Comparison of ENCODE assay signal across 8 cellular contexts in genomic region chr14:65462411-65462810, GRCh38. TPM values are rescaled to one million over a fixed set of nuclear protein-coding genes. Genes with fewer than 3 reads are reported as not detected.
DNase-seq lines count a peak whose midpoint lies in the region; ATAC-seq and TF ChIP-seq lines count a peak whose summit lies in the region.

No MANE protein-coding gene starts in this region.

- 0% methylated on average over 3 of the region's 3 CpGs for WGBS in mammary epithelial cell (ENCODE audit: low coverage, missing lambda C conversion rate)
- 73 to 82% methylated on average over 3 of the region's 3 CpGs for WGBS in sigmoid colon, 2 donors

- no peaks in the 10 kb centered on the region for H4K20me1 ChIP-seq in mammary epithelial cell (ENCODE audit: insufficient read depth, low read length)

- no peaks in the 10 kb centered on the region for H3K36me3 ChIP-seq in mammary epithelial cell (ENCODE audit: insufficient read depth, low read length)
- no peaks in the 10 kb centered on the region for H3K36me3 ChIP-seq in sigmoid colon

- no peaks in the 10 kb centered on the region for H3K9me3 Mint-ChIP-seq in endothelial cell (ENCODE audit: unreplicated experiment)

- in situ Hi-C loops in mammary epithelial cell (cut with MboI; ENCODE audit: low sequenced_read_pairs in 2 of 2), result no loop called here

- H3K4me3 Mint-ChIP-seq in endothelial cell (ENCODE audit: unreplicated experiment), result no peak overlapping the region

- BruUV-seq in mammary epithelial cell (replicated peaks; lab: Mats Ljungman, UMichigan), result no TSS peak

- H3K79me2 ChIP-seq in mammary epithelial cell (ENCODE audit: insufficient read depth, low read length), result no peaks in the 10 kb centered on the region

- H3K4me1 ChIP-seq in mammary epithelial cell (ENCODE audit: insufficient read depth, low read length), result peaks cover 15% of the 10 kb centered on the region
- peaks cover 0 to 6% (median 0%) of the 10 kb centered on the region in 4 donors for H3K4me1 ChIP-seq in sigmoid colon

- ATAC-seq in GM19468 (IDR thresholded peaks at IDR 0.05; ENCODE audit: extremely low read depth, unreplicated experiment) (peak; percentile 68), HG03469 (IDR thresholded peaks at IDR 0.05; ENCODE audit: unreplicated experiment) (peak; percentile 70)

- H3K4me2 ChIP-seq in mammary epithelial cell (ENCODE audit: insufficient read depth, low read depth, low read length), result peak overlapping the region; percentile 85

- no peaks in the 10 kb centered on the region for H3K9me3 ChIP-seq in mammary epithelial cell (replicated peaks; ENCODE audit: insufficient read depth, low read length)
- H3K9me3 ChIP-seq in sigmoid colon, result no peaks in the 10 kb centered on the region

- TF ChIP-seq EP300 in sigmoid colon (IDR thresholded peaks at IDR 0.05), result no peak

- intact Hi-C loops in mammary epithelial cell (cut with micrococcal nuclease), result no loop called here
- intact Hi-C loops in sigmoid colon (cut with DNase I), result no loop called here

- H3K27me3 Mint-ChIP-seq in endothelial cell (ENCODE audit: unreplicated experiment), result no peaks in the 10 kb centered on the region

- DNase-seq in Daoy (ENCODE audit: low read depth) (peak; percentile 74), mammary epithelial cell (peak; percentile 90), endothelial cell (ENCODE audit: low spot score) (no peak), retina (no peak), sigmoid colon (no peak), NCI-H1105 treated with DMSO at 0.1 percent for 48 hours (lab: John Stamatoyannopoulos, UW) (no peak)

- H3K27ac ChIP-seq in mammary epithelial cell (ENCODE audit: insufficient read depth, low read depth, low read length) (peak overlapping the region; percentile 82), sigmoid colon (peak overlapping the region in 1 of 4 donors; percentile 3)

- TF ChIP-seq POLR2A in sigmoid colon (IDR thresholded peaks at IDR 0.05), result no peak

- dilution Hi-C loops in mammary epithelial cell (cut with HindIII; ENCODE audit: low sequenced_read_pairs), result no loop called here

- H3K27ac Mint-ChIP-seq in endothelial cell (ENCODE audit: unreplicated experiment), result no peak overlapping the region

- peaks cover 14% of the 10 kb centered on the region for H3K4me1 Mint-ChIP-seq in endothelial cell (ENCODE audit: unreplicated experiment)

- H2AFZ ChIP-seq in mammary epithelial cell (ENCODE audit: low read depth, low read length), result peak overlapping the region; percentile 4

- CTCF ChIA-PET in mammary epithelial cell (lab: Charles Lee; ENCODE audit: low non-redundant PET), result no interaction called here

- H3K27me3 ChIP-seq in mammary epithelial cell (ENCODE audit: insufficient read depth, low read length) (no peaks in the 10 kb centered on the region), sigmoid colon (no peaks in the 10 kb centered on the region)

- peak overlapping the region; percentile 17 for H3K9ac ChIP-seq in mammary epithelial cell (ENCODE audit: insufficient read depth, low read length)

- no peak for TF ChIP-seq CTCF in mammary epithelial cell (conservative IDR thresholded peaks at IDR 0.05 in 1 of 2, IDR thresholded peaks at IDR 0.05 in 1 of 2; ENCODE audit: extremely low read depth in 1 of 2, insufficient read depth in 1 of 2, low read depth in 1 of 2, low read length in 2 of 2)
- no peak for TF ChIP-seq CTCF in endothelial cell (IDR thresholded peaks at IDR 0.05; ENCODE audit: unreplicated experiment)
- no peak for TF ChIP-seq CTCF in sigmoid colon (IDR thresholded peaks at IDR 0.05)

- H3K4me3 ChIP-seq in mammary epithelial cell (replicated peaks in 1 of 3; ENCODE audit: insufficient read depth in 1 of 3, low read depth in 2 of 3, low read length in 3 of 3) (peak overlapping the region in 1 of 3 experiments; percentile 5), sigmoid colon (no peak overlapping the region)

- H3K36me3 Mint-ChIP-seq in endothelial cell (ENCODE audit: low read depth, unreplicated experiment), result peaks cover 10% of the 10 kb centered on the region

RNA-seq across cellular contexts. Expression of gene FUT8, which starts 49.9 kb away (rescaled TPM):
- 90.6 and 103 TPM in 2 replicates for total RNA-seq in Daoy (2014; rRNA removed; shearing (Covaris generic))
- total RNA-seq in mammary epithelial cell (10 to 100 TPM; 14.4 to 22.0 TPM), endothelial cell (ENCODE audit: unreplicated experiment) (65.4 TPM), sigmoid colon (10 to 100 TPM; 22.0 to 53.9 (median 33.0) TPM)
- polyA plus RNA-seq in mammary epithelial cell (12.7 TPM), sigmoid colon (10 to 100 TPM in 1 of 3 donors, 1 to 10 TPM in 2; 2.5 to 17.4 (median 7.2) TPM)
- 63.8 TPM for polyA minus RNA-seq in mammary epithelial cell

Comparison
In these comparisons a context has a peak if more than half of its experiments do, and no peak if none do; other contexts are left out.
1. DNase-seq: peak in Daoy (single experiment) and mammary epithelial cell (single experiment); none in endothelial cell (single experiment), retina (single experiment), sigmoid colon (single experiment) and NCI-H1105 treated with DMSO at 0.1 percent for 48 hours (single experiment).